23 cellular contexts compared by ENCODE assay signal in the genomic region with DNA sequence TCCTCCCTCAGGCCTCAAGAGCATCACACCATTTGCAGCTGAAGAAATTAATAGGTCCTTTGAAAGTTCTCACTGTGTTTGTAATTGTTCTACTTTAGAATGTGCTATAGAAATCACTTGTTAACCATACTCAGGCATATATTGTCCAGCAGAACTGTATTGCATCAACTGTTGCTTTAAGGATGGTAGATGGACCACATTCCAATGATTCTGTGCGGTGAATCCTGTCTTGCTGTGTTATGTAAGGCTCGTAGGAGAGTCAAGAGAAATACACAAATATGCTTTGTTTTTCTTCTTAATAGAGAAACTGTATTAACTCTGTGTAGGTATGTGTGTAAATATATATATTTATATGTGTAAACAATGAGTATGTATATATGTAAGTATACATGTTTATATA.
"Had no signal": no experiment of that assay in that cellular context is flagged by ENCODE, and none has a peak within 500 bp of the region (broad histone marks: within the 10 kb centered on the region; RNA-seq: fewer than 3 reads in every experiment).

No MANE protein-coding gene starts in this region.

- H3K4me3 Mint-ChIP-seq: dendritic cell treated with granulocyte-macrophage colony-stimulating factor and Interleukin-4, amounts not matched to agents 40 ng/mL and 50 ng/mL, for 4 days; effector memory CD8-positive, alpha-beta T cell; naive thymus-derived CD8-positive, alpha-beta T cell; stimulated activated naive B cell treated with anti-CD40 and anti-IgM and Interleukin-4, amounts not matched to agents 10 μg/mL and 1 μg/mL and 100 μg/mL, for 72 hours; stimulated activated naive CD8-positive, alpha-beta T cell treated with anti-CD3 and anti-CD28 coated beads, Interleukin-15, amount 100 ng/mL, for 72 hours had no signal

- H3K4me3 ChIP-seq: gastrocnemius medialis, heart right ventricle, lung, mucosa of descending colon, spleen, testis, tibial nerve had no signal

- H3K27me3 ChIP-seq: gastrocnemius medialis, heart right ventricle, testis, tibial nerve had no signal

- H3K9me3 Mint-ChIP-seq: dendritic cell treated with granulocyte-macrophage colony-stimulating factor and Interleukin-4, amounts not matched to agents 40 ng/mL and 50 ng/mL, for 4 days; naive thymus-derived CD8-positive, alpha-beta T cell; stimulated activated naive B cell treated with anti-CD40 and anti-IgM and Interleukin-4, amounts not matched to agents 10 μg/mL and 1 μg/mL and 100 μg/mL, for 72 hours; stimulated activated naive CD8-positive, alpha-beta T cell treated with anti-CD3 and anti-CD28 coated beads, Interleukin-15, amount 100 ng/mL, for 72 hours had no signal

- H3K4me1 ChIP-seq: heart right ventricle, spleen, testis, tibial nerve had no signal

- H3K27ac ChIP-seq: gastrocnemius medialis, heart right ventricle, neutrophil, spleen, testis, tibial nerve had no signal

- H3K36me3 ChIP-seq: gastrocnemius medialis, heart right ventricle, neutrophil, spleen, tibial nerve had no signal

- H3K9me3 ChIP-seq: gastrocnemius medialis, heart right ventricle, mucosa of descending colon, neutrophil, spleen, testis, tibial nerve had no signal

- H3K27me3 Mint-ChIP-seq: effector memory CD8-positive, alpha-beta T cell had no signal

- ATAC-seq: effector memory CD8-positive, alpha-beta T cell; gastrocnemius medialis; heart right ventricle; left cardiac atrium; left ventricle myocardium superior; mucosa of descending colon; naive thymus-derived CD8-positive, alpha-beta T cell; sciatic nerve; stimulated activated naive B cell treated with anti-CD40 and anti-IgM and Interleukin-4, amounts not matched to agents 10 μg/mL and 1 μg/mL and 100 μg/mL, for 72 hours; stimulated activated naive CD8-positive, alpha-beta T cell treated with anti-CD3 and anti-CD28 coated beads, Interleukin-15, amount 100 ng/mL, for 72 hours had no signal

- H3K27ac Mint-ChIP-seq: dendritic cell treated with granulocyte-macrophage colony-stimulating factor and Interleukin-4, amounts not matched to agents 40 ng/mL and 50 ng/mL, for 4 days; effector memory CD8-positive, alpha-beta T cell; stimulated activated naive B cell treated with anti-CD40 and anti-IgM and Interleukin-4, amounts not matched to agents 10 μg/mL and 1 μg/mL and 100 μg/mL, for 72 hours; stimulated activated naive CD8-positive, alpha-beta T cell treated with anti-CD3 and anti-CD28 coated beads, Interleukin-15, amount 100 ng/mL, for 72 hours had no signal

- H3K36me3 Mint-ChIP-seq: naive thymus-derived CD8-positive, alpha-beta T cell; stimulated activated naive B cell treated with anti-CD40 and anti-IgM and Interleukin-4, amounts not matched to agents 10 μg/mL and 1 μg/mL and 100 μg/mL, for 72 hours had no signal

- H3K4me1 Mint-ChIP-seq: naive thymus-derived CD8-positive, alpha-beta T cell; stimulated activated naive B cell treated with anti-CD40 and anti-IgM and Interleukin-4, amounts not matched to agents 10 μg/mL and 1 μg/mL and 100 μg/mL, for 72 hours; stimulated activated naive CD8-positive, alpha-beta T cell treated with anti-CD3 and anti-CD28 coated beads, Interleukin-15, amount 100 ng/mL, for 72 hours had no signal

- DNase-seq: effector memory CD8-positive, alpha-beta T cell; erythroblast; gastrocnemius medialis; heart right ventricle; hypothalamus; kidney; left cardiac atrium; left ventricle myocardium superior; mucosa of descending colon; naive thymus-derived CD8-positive, alpha-beta T cell; posterior cingulate gyrus; spleen; stimulated activated CD4-positive, alpha-beta T cell treated with anti-CD3 and anti-CD28 coated beads, Interleukin-15, amount 100 ng/mL, for 24 hours; stimulated activated CD4-positive, alpha-beta T cell treated with anti-CD3 and anti-CD28 coated beads, Interleukin-1b, Interleukin-23, amount 100 ng/mL, for 48 hours; stimulated activated CD4-positive, alpha-beta T cell treated with anti-CD3 and anti-CD28 coated beads, Interleukin-4, amount 100 ng/mL, for 24 hours; stimulated activated naive B cell treated with anti-CD40 and anti-IgM and Interleukin-4, amounts not matched to agents 10 μg/mL and 1 μg/mL and 100 μg/mL, for 72 hours; stimulated activated naive CD8-positive, alpha-beta T cell treated with anti-CD3 and anti-CD28 coated beads, Interleukin-15, amount 100 ng/mL, for 72 hours; testis had no signal
